ENCODE assay signal across 14 cellular contexts in the genomic region with DNA sequence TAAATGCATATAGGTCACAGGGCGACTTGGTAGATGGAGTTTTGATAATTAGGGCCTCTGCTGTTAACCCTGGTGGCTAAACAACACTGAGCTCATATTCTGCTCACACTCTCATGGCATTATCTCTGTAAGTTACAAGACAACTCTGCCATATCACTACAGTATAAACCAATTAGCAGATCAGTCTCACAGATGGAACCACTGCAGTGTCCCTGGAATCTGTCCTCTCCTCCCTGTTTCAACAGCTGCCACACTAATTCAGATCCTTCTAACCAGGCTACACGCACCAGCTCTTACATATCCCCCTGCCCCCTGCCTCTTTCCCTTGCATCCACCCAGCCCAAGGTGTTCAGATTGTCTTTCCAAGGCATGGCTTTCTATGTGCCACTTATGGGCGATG.
A peak's percentile ranks its signal among the peaks of the same experiment; 100 is the strongest.
DNase-seq lines count a peak whose midpoint lies in the region; ATAC-seq and TF ChIP-seq lines count a peak whose summit lies in the region.
"Had no signal": no experiment of that assay in that cellular context is flagged by ENCODE, and none has a peak within 500 bp of the region (broad histone marks: within the 10 kb centered on the region; RNA-seq: fewer than 3 reads in every experiment).

No MANE protein-coding gene starts in this region.

- H3K4me3 Mint-ChIP-seq in glutamatergic neuron (ENCODE audit: unreplicated experiment): peak overlapping the region; percentile 26
- H3K4me3 Mint-ChIP-seq: B cell; CD8-positive, alpha-beta T cell had no signal

- DNase-seq in NCI-H1694 treated with DMSO at 0.1 percent for 48 hours (lab: John Stamatoyannopoulos, UW) (peak; percentile 87), NCI-H69 (lab: John Stamatoyannopoulos, UW) (peak; percentile 14), glutamatergic neuron (no peak), DMS153 treated with DMSO at 0.1 percent for 48 hours (lab: John Stamatoyannopoulos, UW; ENCODE audit: unreplicated experiment) (no peak)
- DNase-seq in activated CD4-positive, alpha-beta T cell treated with anti-CD3 and anti-CD28 coated beads for 48 hours: no peak
- DNase-seq: C1 segment of cervical spinal cord; CD8-positive, alpha-beta T cell; COR-L47; GOT3 had no signal

- H3K36me3 ChIP-seq in HUES48 (ENCODE audit: control insufficient read depth, insufficient read depth, low read length): no peaks in the 10 kb centered on the region
- H3K36me3 ChIP-seq: HAP-1 had no signal

- no peak overlapping the region for H3K9ac ChIP-seq in HUES48 (ENCODE audit: low read depth, low read length)

- H3K27ac Mint-ChIP-seq in glutamatergic neuron (ENCODE audit: unreplicated experiment): peak overlapping the region; percentile 82
- H3K27ac Mint-ChIP-seq: B cell; CD8-positive, alpha-beta T cell had no signal

- TF ChIP-seq CTCF in glutamatergic neuron (IDR thresholded peaks at IDR 0.05; ENCODE audit: partially characterized antibody, unreplicated experiment): no peak

- no peaks in the 10 kb centered on the region for H3K9me3 ChIP-seq in HUES48 (ENCODE audit: control insufficient read depth, insufficient read depth, low read length)
- H3K9me3 ChIP-seq: HAP-1 had no signal

- no peaks in the 10 kb centered on the region for H3K27me3 ChIP-seq in HUES48 (ENCODE audit: control insufficient read depth, insufficient read depth, low read length)

- H3K9me3 Mint-ChIP-seq in glutamatergic neuron (ENCODE audit: unreplicated experiment): peaks cover 17% of the 10 kb centered on the region
- H3K9me3 Mint-ChIP-seq: CD8-positive, alpha-beta T cell had no signal

- no peaks in the 10 kb centered on the region for H3K4me1 ChIP-seq in HUES48 (ENCODE audit: control insufficient read depth, insufficient read depth, low read length)
- H3K4me1 ChIP-seq: HAP-1 had no signal

- peaks cover 53% of the 10 kb centered on the region for H3K4me1 Mint-ChIP-seq in glutamatergic neuron (ENCODE audit: low read depth, unreplicated experiment)

- H3K27ac ChIP-seq in HUES48 (ENCODE audit: low read depth, low read length): peak overlapping the region; percentile 16

- no peak overlapping the region for H3K4me3 ChIP-seq in HUES48 (ENCODE audit: low read depth, low read length)
- H3K4me3 ChIP-seq: GM12878, HAP-1 had no signal

- H3K36me3 Mint-ChIP-seq in glutamatergic neuron (ENCODE audit: unreplicated experiment): peaks cover 4% of the 10 kb centered on the region
- H3K36me3 Mint-ChIP-seq: CD8-positive, alpha-beta T cell had no signal

- peaks cover 9% of the 10 kb centered on the region for H3K27me3 Mint-ChIP-seq in glutamatergic neuron (ENCODE audit: unreplicated experiment)

- no peak for ATAC-seq in HG03139 (IDR thresholded peaks at IDR 0.05; ENCODE audit: unreplicated experiment)
- ATAC-seq: CD8-positive, alpha-beta T cell; GM12878 had no signal

Comparison
In these comparisons a context has a peak if more than half of its experiments do, and no peak if none do; other contexts are left out.
1. DNase-seq: peak in NCI-H1694 treated with DMSO at 0.1 percent for 48 hours (single experiment) and NCI-H69 (single experiment); none in glutamatergic neuron (single experiment), activated CD4-positive, alpha-beta T cell treated with anti-CD3 and anti-CD28 coated beads for 48 hours (single experiment) and DMS153 treated with DMSO at 0.1 percent for 48 hours (single experiment).